16 cellular contexts compared by ENCODE assay signal in the genomic region with DNA sequence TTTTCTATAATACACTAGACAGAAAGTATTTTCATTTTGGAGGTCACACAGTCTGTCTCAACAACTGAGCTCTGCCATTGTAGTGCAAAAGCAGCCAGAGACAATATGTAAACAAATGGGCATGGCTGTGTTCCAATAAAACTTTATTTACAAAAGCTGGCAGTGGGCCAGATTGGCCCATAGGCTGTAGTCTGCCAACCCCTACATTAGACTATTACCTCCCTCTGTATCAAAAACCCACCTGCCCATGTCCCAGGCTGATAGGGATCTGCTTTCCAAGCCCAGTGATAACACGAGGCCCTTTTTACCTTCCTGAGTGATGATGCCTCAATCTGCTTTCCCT.
A peak's percentile ranks its signal among the peaks of the same experiment; 100 is the strongest.
DNase-seq lines count a peak whose midpoint lies in the region; ATAC-seq, FAIRE-seq and TF ChIP-seq lines count a peak whose summit lies in the region.
"Had no signal": no experiment of that assay in that cellular context is flagged by ENCODE, and none has a peak within 500 bp of the region (broad histone marks: within the 10 kb centered on the region; RNA-seq: fewer than 3 reads in every experiment).

No MANE protein-coding gene starts in this region.

- H3K27ac ChIP-seq in HepG2 (ENCODE audit: extremely low read length, insufficient read depth, low read length) (no peak overlapping the region), right lobe of liver (no peak overlapping the region), foreskin keratinocyte (peak overlapping the region; percentile 11), adrenal gland (no peak overlapping the region), transverse colon (no peak overlapping the region)
- H3K27ac ChIP-seq: C4-2B, SK-N-MC had no signal

- TF ChIP-seq RAD21 in HepG2 (CRISPR knock-in tag; IDR thresholded peaks at IDR 0.05) = no peak

- no peak for FAIRE-seq in HepG2 (lab: Jason Lieb, UNC)
- FAIRE-seq: H1 had no signal

- DNase-seq in HepG2 (ENCODE audit: low spot score) (no peak), right lobe of liver (no peak), NCI-H446 treated with DMSO at 0.1 percent for 48 hours (lab: John Stamatoyannopoulos, UW) (peak; percentile 26), foreskin keratinocyte (no peak), adrenal gland (no peak), transverse colon (no peak)
- DNase-seq: DMS79, NCI-H1417 treated with DMSO at 0.1 percent for 48 hours, NCI-H1930, NCI-H82, OCI-M1, Right ventricle myocardium superior had no signal

- intact Hi-C loops in HepG2 (cut with micrococcal nuclease; ENCODE audit: unreplicated experiment) = no loop called here
- intact Hi-C loops in right lobe of liver (cut with DNase I) = no loop called here
- intact Hi-C loops in adrenal gland (cut with DNase I) = no loop called here
- intact Hi-C loops in transverse colon (cut with DNase I; ENCODE audit: low total_unique reads) = no loop called here

- no peak overlapping the region for H3K9ac ChIP-seq in HepG2 (ENCODE audit: insufficient read depth, low read depth, low read length)

- H3K36me3 ChIP-seq in HepG2 (replicated peaks in 1 of 2; ENCODE audit: control insufficient read depth in 1 of 2, insufficient read depth in 2 of 2, low read length in 2 of 2) (no peaks in the 10 kb centered on the region), right lobe of liver (no peaks in the 10 kb centered on the region), adrenal gland (replicated peaks in 1 of 2) (no peaks in the 10 kb centered on the region), transverse colon (no peaks in the 10 kb centered on the region)

- H4K20me1 ChIP-seq in HepG2 (ENCODE audit: insufficient read depth, low read length) = no peaks in the 10 kb centered on the region

- TF ChIP-seq CTCF in HepG2 (CRISPR knock-in tag; IDR thresholded peaks at IDR 0.05) = no peak
- no peak for TF ChIP-seq CTCF in right lobe of liver (IDR thresholded peaks at IDR 0.05)
- TF ChIP-seq CTCF in foreskin keratinocyte (conservative IDR thresholded peaks at IDR 0.05) = no peak
- TF ChIP-seq CTCF in adrenal gland (IDR thresholded peaks at IDR 0.05) = no peak
- TF ChIP-seq CTCF in transverse colon (IDR thresholded peaks at IDR 0.05) = no peak

- BruUV-seq in HepG2 (replicated peaks; lab: Mats Ljungman, UMichigan) = no TSS peak

- ATAC-seq in HepG2 = no peak
- ATAC-seq in right lobe of liver = no peak
- ATAC-seq in foreskin keratinocyte = no peak
- no peak for ATAC-seq in HG02571 (IDR thresholded peaks at IDR 0.05; ENCODE audit: unreplicated experiment)

- H3K4me1 ChIP-seq in HepG2 (ENCODE audit: insufficient read depth, low read length) = no peaks in the 10 kb centered on the region
- no peaks in the 10 kb centered on the region for H3K4me1 ChIP-seq in right lobe of liver
- H3K4me1 ChIP-seq in foreskin keratinocyte = peaks cover 13% of the 10 kb centered on the region
- no peaks in the 10 kb centered on the region for H3K4me1 ChIP-seq in adrenal gland (replicated peaks in 1 of 2)
- peaks cover 8 to 70% (median 22%) of the 10 kb centered on the region in 4 donors for H3K4me1 ChIP-seq in transverse colon

- POLR2A ChIA-PET in HepG2 (lab: Yijun Ruan, JAX) = no interaction called here

- TF ChIP-seq EP300 in HepG2 (IDR thresholded peaks at IDR 0.05; ENCODE audit: low read depth in 2 of 2, low read length in 2 of 2) = no peak
- no peak for TF ChIP-seq EP300 in HepG2 (CRISPR knock-in tag; IDR thresholded peaks at IDR 0.05; ENCODE audit: borderline replicate concordance)
- TF ChIP-seq EP300 in transverse colon (IDR thresholded peaks at IDR 0.05; ENCODE audit: low read depth) = no peak

- H3K79me2 ChIP-seq in HepG2 (ENCODE audit: insufficient read depth, low read length) = no peaks in the 10 kb centered on the region

- H3K27me3 ChIP-seq in HepG2 (ENCODE audit: control insufficient read depth in 1 of 2, insufficient read depth in 2 of 2, low read length in 2 of 2) (no peaks in the 10 kb centered on the region; a peak in 2 of 5 replicates), right lobe of liver (no peaks in the 10 kb centered on the region), foreskin keratinocyte (no peaks in the 10 kb centered on the region), adrenal gland (no peaks in the 10 kb centered on the region), transverse colon (no peaks in the 10 kb centered on the region)

- no peak overlapping the region for H3K4me3 ChIP-seq in HepG2 (replicated peaks in 1 of 3; ENCODE audit: insufficient read depth in 1 of 3, low read depth in 2 of 3, low read length in 3 of 3)
- H3K4me3 ChIP-seq in right lobe of liver = no peak overlapping the region
- H3K4me3 ChIP-seq in adrenal gland = no peak overlapping the region
- H3K4me3 ChIP-seq in transverse colon = no peak overlapping the region
- H3K4me3 ChIP-seq: SK-N-MC had no signal

- H3K9me3 ChIP-seq in HepG2 (ENCODE audit: low read length) (no peaks in the 10 kb centered on the region), right lobe of liver (no peaks in the 10 kb centered on the region), adrenal gland (replicated peaks in 1 of 3) (no peaks in the 10 kb centered on the region), transverse colon (no peaks in the 10 kb centered on the region)

- TF ChIP-seq POLR2A in HepG2 (IDR thresholded peaks at IDR 0.05; ENCODE audit: insufficient read depth in 1 of 2, low read depth in 2 of 2, low read length in 2 of 2) (no peak), right lobe of liver (IDR thresholded peaks at IDR 0.05) (no peak), adrenal gland (IDR thresholded peaks at IDR 0.05) (no peak), transverse colon (IDR thresholded peaks at IDR 0.05) (no peak)

- WGBS in HepG2 (ENCODE audit: low lambda C conversion rate) = 0% methylated on average over 1 of the region's 1 CpG
- no CpG with 5 or more reads among the region's 1 CpG for WGBS in right lobe of liver (ENCODE audit: insufficient coverage, low coverage, low lambda C conversion rate, missing lambda C conversion rate)
- 86 to 95% (median 91%) methylated on average over 1 of the region's 1 CpG for WGBS in adrenal gland, 4 donors
- 70% methylated on average over 1 of the region's 1 CpG; no CpG with 5 or more reads in 1 of the 2 donors for WGBS in transverse colon (ENCODE audit: low coverage in 1 of 2), 2 donors

- CTCF ChIA-PET in HepG2 (lab: Yijun Ruan, JAX; ENCODE audit: low intra/inter-chr PET ratio, low total read pairs) = no interaction called here

- H3K4me2 ChIP-seq in HepG2 (ENCODE audit: low read depth, low read length) = no peak overlapping the region

- in situ Hi-C loops in HepG2 (cut with HindIII; ENCODE audit: extremely low pct_ligation_motif_present, low pct_unique_long_range_greater_than_20kb) (no loop called here), transverse colon (cut with MboI; ENCODE audit: low pct_ligation_motif_present in 1 of 4, low pct_unique_long_range_greater_than_20kb in 1 of 4, low sequenced_read_pairs in 3 of 4) (no loop called here)

- no peak overlapping the region for H2AFZ ChIP-seq in HepG2 (ENCODE audit: low read length)
